ENCODE assay signal across 10 cellular contexts in the genomic region with DNA sequence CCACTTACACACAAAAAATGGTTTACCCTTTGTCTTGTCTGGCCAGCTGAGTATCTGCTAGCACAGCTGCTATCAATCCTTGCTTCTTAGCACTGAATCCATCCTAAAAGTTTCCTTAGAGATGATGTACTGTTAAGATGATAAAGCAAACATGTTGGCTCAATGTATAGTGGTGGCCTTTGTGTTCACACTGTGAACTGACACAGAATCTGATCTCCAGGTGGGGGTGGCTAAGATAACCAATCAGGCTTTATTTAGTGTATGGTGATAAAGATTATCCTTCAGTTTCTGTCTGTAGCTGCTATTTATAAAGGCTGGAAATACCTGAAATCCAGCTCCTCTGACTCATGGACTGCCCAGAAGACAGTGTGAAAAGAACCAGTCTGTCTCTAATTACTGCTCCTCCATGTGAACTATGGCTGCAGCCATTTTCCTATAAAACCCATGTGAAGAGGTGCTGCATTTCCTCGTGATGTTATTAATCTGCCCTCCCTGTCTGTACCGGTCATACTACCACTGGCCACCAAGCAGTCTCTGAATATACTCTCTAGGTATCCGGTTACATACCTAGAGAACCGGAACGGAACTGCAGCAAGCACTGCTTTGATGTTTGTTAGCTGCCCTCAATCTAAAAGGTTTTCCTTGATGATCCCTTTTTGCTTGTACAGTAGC.
DNase-seq lines count a peak whose midpoint lies in the region; ATAC-seq and TF ChIP-seq lines count a peak whose summit lies in the region.
"Had no signal": no experiment of that assay in that cellular context is flagged by ENCODE, and none has a peak within 500 bp of the region (broad histone marks: within the 10 kb centered on the region; RNA-seq: fewer than 3 reads in every experiment).

No MANE protein-coding gene starts in this region.

- intact Hi-C loops in cardiac septum (cut with DNase I) = no loop called here

- no peaks in the 10 kb centered on the region for H3K36me3 ChIP-seq in cardiac muscle cell
- no peaks in the 10 kb centered on the region for H3K36me3 ChIP-seq in hepatocyte (replicated peaks; ENCODE audit: insufficient read depth, low read depth)

- no peaks in the 10 kb centered on the region for H4K20me1 ChIP-seq in hepatocyte (ENCODE audit: insufficient read depth, poor library complexity, severe bottlenecking)

- peak; percentile 16 to 55 for DNase-seq in cardiac muscle cell (ENCODE audit: low read depth in 1 of 2, low spot score in 1 of 2)
- DNase-seq in cardiac septum (ENCODE audit: low spot score) = no peak
- DNase-seq in hepatocyte (ENCODE audit: low spot score) = peak; percentile 28
- DNase-seq in inferior parietal cortex (ENCODE audit: extremely low spot score) = no peak
- DNase-seq in activated naive CD4-positive, alpha-beta T cell treated with anti-CD3 and anti-CD28 coated beads, Interleukin-2, amount 50 U/mL, for 16 hours = no peak
- no peak for DNase-seq in activated effector memory CD4-positive, alpha-beta T cell treated with anti-CD3 and anti-CD28 coated beads, Interleukin-2, amount 50 U/mL, for 16 hours
- DNase-seq: T-helper 17 cell had no signal

- H3K9me2 ChIP-seq in hepatocyte (replicated peaks; ENCODE audit: insufficient read depth) = no peaks in the 10 kb centered on the region

- no peak for TF ChIP-seq CTCF in cardiac muscle cell (IDR thresholded peaks at IDR 0.05; ENCODE audit: low read depth, low read length)
- TF ChIP-seq CTCF in hepatocyte (IDR thresholded peaks at IDR 0.05; ENCODE audit: poor library complexity) = no peak

- H3K4me2 ChIP-seq in hepatocyte = peak overlapping the region; percentile 52

- H2AFZ ChIP-seq in hepatocyte = no peak overlapping the region

- 8% methylated on average over 5 of the region's 5 CpGs for WGBS in hepatocyte (ENCODE audit: low lambda C conversion rate, missing lambda C conversion rate)

- H3K79me2 ChIP-seq in hepatocyte = no peaks in the 10 kb centered on the region

- H3K4me1 ChIP-seq in cardiac muscle cell (ENCODE audit: low read depth) = no peaks in the 10 kb centered on the region
- H3K4me1 ChIP-seq in hepatocyte (ENCODE audit: insufficient read depth) = no peaks in the 10 kb centered on the region

- H3K9me3 ChIP-seq in cardiac muscle cell (ENCODE audit: low read depth) (no peaks in the 10 kb centered on the region), hepatocyte (ENCODE audit: low read depth) (no peaks in the 10 kb centered on the region)

- no peak overlapping the region for H3K27ac ChIP-seq in cardiac muscle cell
- H3K27ac ChIP-seq in hepatocyte = no peak overlapping the region
- H3K27ac ChIP-seq: C4-2B had no signal

- ATAC-seq in SK-N-SH treated with all-trans-retinoic acid at 6 μM for 48 hours (peak; percentile 85), HG03354 (IDR thresholded peaks at IDR 0.05; ENCODE audit: poor library complexity, severe bottlenecking, unreplicated experiment) (no peak)
- ATAC-seq: T-helper 17 cell had no signal

- H3K4me3 ChIP-seq in cardiac muscle cell (no peak overlapping the region), hepatocyte (no peak overlapping the region)

- H3K27me3 ChIP-seq in cardiac muscle cell = no peaks in the 10 kb centered on the region
- H3K27me3 ChIP-seq in hepatocyte = no peaks in the 10 kb centered on the region

TF ChIP-seq in SK-N-SH treated with all-trans-retinoic acid at 6 μM for 48 hours, 23 proteins besides CTCF, POLR2A, EP300 and RAD21 (continues in another document):
- TF ChIP-seq RARB (CRISPR knock-in tag; IDR thresholded peaks at IDR 0.05) = no peak
- TF ChIP-seq, protein P1, sequence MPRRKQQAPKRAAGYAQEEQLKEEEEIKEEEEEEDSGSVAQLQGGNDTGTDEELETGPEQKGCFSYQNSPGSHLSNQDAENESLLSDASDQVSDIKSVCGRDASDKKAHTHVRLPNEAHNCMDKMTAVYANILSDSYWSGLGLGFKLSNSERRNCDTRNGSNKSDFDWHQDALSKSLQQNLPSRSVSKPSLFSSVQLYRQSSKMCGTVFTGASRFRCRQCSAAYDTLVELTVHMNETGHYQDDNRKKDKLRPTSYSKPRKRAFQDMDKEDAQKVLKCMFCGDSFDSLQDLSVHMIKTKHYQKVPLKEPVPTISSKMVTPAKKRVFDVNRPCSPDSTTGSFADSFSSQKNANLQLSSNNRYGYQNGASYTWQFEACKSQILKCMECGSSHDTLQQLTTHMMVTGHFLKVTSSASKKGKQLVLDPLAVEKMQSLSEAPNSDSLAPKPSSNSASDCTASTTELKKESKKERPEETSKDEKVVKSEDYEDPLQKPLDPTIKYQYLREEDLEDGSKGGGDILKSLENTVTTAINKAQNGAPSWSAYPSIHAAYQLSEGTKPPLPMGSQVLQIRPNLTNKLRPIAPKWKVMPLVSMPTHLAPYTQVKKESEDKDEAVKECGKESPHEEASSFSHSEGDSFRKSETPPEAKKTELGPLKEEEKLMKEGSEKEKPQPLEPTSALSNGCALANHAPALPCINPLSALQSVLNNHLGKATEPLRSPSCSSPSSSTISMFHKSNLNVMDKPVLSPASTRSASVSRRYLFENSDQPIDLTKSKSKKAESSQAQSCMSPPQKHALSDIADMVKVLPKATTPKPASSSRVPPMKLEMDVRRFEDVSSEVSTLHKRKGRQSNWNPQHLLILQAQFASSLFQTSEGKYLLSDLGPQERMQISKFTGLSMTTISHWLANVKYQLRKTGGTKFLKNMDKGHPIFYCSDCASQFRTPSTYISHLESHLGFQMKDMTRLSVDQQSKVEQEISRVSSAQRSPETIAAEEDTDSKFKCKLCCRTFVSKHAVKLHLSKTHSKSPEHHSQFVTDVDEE (CRISPR knock-in tag; IDR thresholded peaks at IDR 0.05) = no peak
- no peak for TF ChIP-seq ZFP30 (CRISPR knock-in tag; IDR thresholded peaks at IDR 0.05)
- TF ChIP-seq, protein P2, sequence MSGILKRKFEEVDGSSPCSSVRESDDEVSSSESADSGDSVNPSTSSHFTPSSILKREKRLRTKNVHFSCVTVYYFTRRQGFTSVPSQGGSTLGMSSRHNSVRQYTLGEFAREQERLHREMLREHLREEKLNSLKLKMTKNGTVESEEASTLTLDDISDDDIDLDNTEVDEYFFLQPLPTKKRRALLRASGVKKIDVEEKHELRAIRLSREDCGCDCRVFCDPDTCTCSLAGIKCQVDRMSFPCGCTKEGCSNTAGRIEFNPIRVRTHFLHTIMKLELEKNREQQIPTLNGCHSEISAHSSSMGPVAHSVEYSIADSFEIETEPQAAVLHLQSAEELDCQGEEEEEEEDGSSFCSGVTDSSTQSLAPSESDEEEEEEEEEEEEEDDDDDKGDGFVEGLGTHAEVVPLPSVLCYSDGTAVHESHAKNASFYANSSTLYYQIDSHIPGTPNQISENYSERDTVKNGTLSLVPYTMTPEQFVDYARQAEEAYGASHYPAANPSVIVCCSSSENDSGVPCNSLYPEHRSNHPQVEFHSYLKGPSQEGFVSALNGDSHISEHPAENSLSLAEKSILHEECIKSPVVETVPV (CRISPR knock-in tag; IDR thresholded peaks at IDR 0.05) = no peak
- no peak for TF ChIP-seq OSR1 (CRISPR knock-in tag; IDR thresholded peaks at IDR 0.05)
- TF ChIP-seq ZC3H10 (CRISPR knock-in tag; IDR thresholded peaks at IDR 0.05) = no peak
- TF ChIP-seq, protein P3, sequence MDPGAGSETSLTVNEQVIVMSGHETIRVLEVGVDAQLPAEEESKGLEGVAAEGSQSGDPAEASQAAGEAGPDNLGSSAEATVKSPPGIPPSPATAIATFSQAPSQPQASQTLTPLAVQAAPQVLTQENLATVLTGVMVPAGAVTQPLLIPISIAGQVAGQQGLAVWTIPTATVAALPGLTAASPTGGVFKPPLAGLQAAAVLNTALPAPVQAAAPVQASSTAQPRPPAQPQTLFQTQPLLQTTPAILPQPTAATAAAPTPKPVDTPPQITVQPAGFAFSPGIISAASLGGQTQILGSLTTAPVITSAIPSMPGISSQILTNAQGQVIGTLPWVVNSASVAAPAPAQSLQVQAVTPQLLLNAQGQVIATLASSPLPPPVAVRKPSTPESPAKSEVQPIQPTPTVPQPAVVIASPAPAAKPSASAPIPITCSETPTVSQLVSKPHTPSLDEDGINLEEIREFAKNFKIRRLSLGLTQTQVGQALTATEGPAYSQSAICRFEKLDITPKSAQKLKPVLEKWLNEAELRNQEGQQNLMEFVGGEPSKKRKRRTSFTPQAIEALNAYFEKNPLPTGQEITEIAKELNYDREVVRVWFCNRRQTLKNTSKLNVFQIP (CRISPR knock-in tag; IDR thresholded peaks at IDR 0.05; ENCODE audit: borderline replicate concordance, low read depth) = no peak
- TF ChIP-seq, protein P4, sequence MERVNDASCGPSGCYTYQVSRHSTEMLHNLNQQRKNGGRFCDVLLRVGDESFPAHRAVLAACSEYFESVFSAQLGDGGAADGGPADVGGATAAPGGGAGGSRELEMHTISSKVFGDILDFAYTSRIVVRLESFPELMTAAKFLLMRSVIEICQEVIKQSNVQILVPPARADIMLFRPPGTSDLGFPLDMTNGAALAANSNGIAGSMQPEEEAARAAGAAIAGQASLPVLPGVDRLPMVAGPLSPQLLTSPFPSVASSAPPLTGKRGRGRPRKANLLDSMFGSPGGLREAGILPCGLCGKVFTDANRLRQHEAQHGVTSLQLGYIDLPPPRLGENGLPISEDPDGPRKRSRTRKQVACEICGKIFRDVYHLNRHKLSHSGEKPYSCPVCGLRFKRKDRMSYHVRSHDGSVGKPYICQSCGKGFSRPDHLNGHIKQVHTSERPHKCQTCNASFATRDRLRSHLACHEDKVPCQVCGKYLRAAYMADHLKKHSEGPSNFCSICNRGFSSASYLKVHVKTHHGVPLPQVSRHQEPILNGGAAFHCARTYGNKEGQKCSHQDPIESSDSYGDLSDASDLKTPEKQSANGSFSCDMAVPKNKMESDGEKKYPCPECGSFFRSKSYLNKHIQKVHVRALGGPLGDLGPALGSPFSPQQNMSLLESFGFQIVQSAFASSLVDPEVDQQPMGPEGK (CRISPR knock-in tag; IDR thresholded peaks at IDR 0.05; ENCODE audit: borderline replicate concordance) = no peak
- no peak for TF ChIP-seq ZNF565 (CRISPR knock-in tag; conservative IDR thresholded peaks at IDR 0.05; ENCODE audit: low read depth)
- TF ChIP-seq, protein P5, sequence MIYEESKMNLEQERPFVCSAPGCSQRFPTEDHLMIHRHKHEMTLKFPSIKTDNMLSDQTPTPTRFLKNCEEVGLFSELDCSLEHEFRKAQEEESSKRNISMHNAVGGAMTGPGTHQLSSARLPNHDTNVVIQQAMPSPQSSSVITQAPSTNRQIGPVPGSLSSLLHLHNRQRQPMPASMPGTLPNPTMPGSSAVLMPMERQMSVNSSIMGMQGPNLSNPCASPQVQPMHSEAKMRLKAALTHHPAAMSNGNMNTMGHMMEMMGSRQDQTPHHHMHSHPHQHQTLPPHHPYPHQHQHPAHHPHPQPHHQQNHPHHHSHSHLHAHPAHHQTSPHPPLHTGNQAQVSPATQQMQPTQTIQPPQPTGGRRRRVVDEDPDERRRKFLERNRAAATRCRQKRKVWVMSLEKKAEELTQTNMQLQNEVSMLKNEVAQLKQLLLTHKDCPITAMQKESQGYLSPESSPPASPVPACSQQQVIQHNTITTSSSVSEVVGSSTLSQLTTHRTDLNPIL (CRISPR knock-in tag; IDR thresholded peaks at IDR 0.05; ENCODE audit: low read depth) = no peak
- no peak for TF ChIP-seq SNAI2 (CRISPR knock-in tag; IDR thresholded peaks at IDR 0.05)
- no peak for TF ChIP-seq BACH2 (CRISPR knock-in tag; IDR thresholded peaks at IDR 0.05; ENCODE audit: borderline replicate concordance)
- no peak for TF ChIP-seq ISL1 (CRISPR knock-in tag; IDR thresholded peaks at IDR 0.05)
- no peak for TF ChIP-seq GLIS3 (CRISPR knock-in tag; IDR thresholded peaks at IDR 0.05)

Comparison
In these comparisons a context has a peak if more than half of its experiments do, and no peak if none do; other contexts are left out.
1. DNase-seq: peak in cardiac muscle cell (2 of 2) and hepatocyte (single experiment); none in cardiac septum (single experiment), inferior parietal cortex (single experiment), activated naive CD4-positive, alpha-beta T cell treated with anti-CD3 and anti-CD28 coated beads, Interleukin-2, amount 50 U/mL, for 16 hours (single experiment) and activated effector memory CD4-positive, alpha-beta T cell treated with anti-CD3 and anti-CD28 coated beads, Interleukin-2, amount 50 U/mL, for 16 hours (single experiment).